Comparison of ENCODE assay signal across 9 cellular contexts in the genomic region with DNA sequence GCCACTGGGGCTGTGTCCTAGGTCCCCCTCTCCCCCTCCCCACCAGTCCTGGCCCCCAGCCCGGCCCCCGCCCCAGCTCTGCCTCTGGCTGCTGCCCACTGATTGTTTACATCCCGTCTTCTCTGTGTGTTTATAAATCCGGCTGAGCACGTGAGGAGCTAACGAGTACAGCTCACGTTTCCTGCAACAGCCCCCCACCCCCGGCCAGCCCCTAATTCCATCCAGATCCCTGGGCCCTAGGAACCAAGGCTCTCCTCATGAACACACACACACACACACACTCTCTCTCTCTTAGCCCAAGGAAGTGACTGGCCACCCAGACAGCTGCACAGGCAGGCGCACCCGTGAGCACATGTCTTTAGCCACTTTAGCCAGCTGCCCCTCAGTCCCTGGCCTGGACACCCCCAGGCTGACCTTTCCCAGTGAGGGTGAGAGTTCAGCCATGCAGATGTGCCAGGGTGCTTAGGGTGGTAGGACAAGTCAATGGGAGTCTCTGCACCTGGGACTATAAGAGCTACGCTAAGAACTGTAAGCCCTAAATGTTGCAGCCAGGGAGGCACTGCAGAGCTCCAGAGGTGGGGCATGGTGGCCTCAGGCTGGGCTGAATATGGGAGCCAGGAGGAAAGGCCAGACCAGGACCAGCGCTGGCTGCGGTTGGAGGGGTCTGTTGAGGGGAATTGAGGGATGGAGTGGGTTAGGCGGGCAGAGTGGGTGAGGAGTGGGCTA. TPM values are rescaled to one million over a fixed set of nuclear protein-coding genes. Genes with fewer than 3 reads are reported as not detected.
A peak's percentile ranks its signal among the peaks of the same experiment; 100 is the strongest.
DNase-seq lines count a peak whose midpoint lies in the region; ATAC-seq and TF ChIP-seq lines count a peak whose summit lies in the region.
"Had no signal": no experiment of that assay in that cellular context is flagged by ENCODE, and none has a peak within 500 bp of the region (broad histone marks: within the 10 kb centered on the region; RNA-seq: fewer than 3 reads in every experiment).

No MANE protein-coding gene starts in this region.

- H3K27ac Mint-ChIP-seq in WTC11 = no peak overlapping the region

- no peak overlapping the region for H3K4me3 Mint-ChIP-seq in WTC11

- H3K4me2 ChIP-seq in BLaER1 treated with 17β-estradiol and CSF1 and Interleukin-3, amounts not matched to agents 10 nM and 100 nM = peak overlapping the region; percentile 91 to 100 (median 98)
- peak overlapping the region; percentile 88 for H3K4me2 ChIP-seq in osteoblast (ENCODE audit: insufficient read depth, low read length)

- ATAC-seq in GM18907 (IDR thresholded peaks at IDR 0.05; ENCODE audit: unreplicated experiment) (no peak), GM21529 (IDR thresholded peaks at IDR 0.05; ENCODE audit: unreplicated experiment) (no peak), HG03439 (IDR thresholded peaks at IDR 0.05; ENCODE audit: unreplicated experiment) (no peak), WTC11 (no peak)

- H3K4me1 ChIP-seq in BLaER1 treated with 17β-estradiol and CSF1 and Interleukin-3, amounts not matched to agents 10 nM and 100 nM = peaks cover 78 to 93% (median 85%) of the 10 kb centered on the region in 10 experiments
- H3K4me1 ChIP-seq in esophagus (ENCODE audit: control insufficient read depth in 2 of 2, insufficient read depth in 2 of 2, low read length in 1 of 2) = peaks cover 9 to 42% of the 10 kb centered on the region in 2 donors
- H3K4me1 ChIP-seq in osteoblast (ENCODE audit: insufficient read depth, low read length) = peaks cover 68% of the 10 kb centered on the region

- POLR2A ChIA-PET in WTC11 (lab: Charles Lee) = interaction anchor here (0.6 to 1.1 kb wide), 4 partner anchors 9 to 131 kb away, joined by 3 read pairs; no protein-coding TSS in a partner anchor

- H3K27ac ChIP-seq in BLaER1 treated with 17β-estradiol and CSF1 and Interleukin-3, amounts not matched to agents 10 nM and 100 nM = 0 out of 22 replicates have a peak overlapping the region, but pooled peaks of 1 of the 11 experiments have one; percentile 10
- peak overlapping the region; percentile 41 to 59 for H3K27ac ChIP-seq in esophagus (ENCODE audit: low read depth in 2 of 2, low read length in 1 of 2)
- peak overlapping the region; percentile 76 for H3K27ac ChIP-seq in osteoblast (ENCODE audit: low read depth, low read length)
- H3K27ac ChIP-seq: dorsolateral prefrontal cortex had no signal

- peaks cover 73% of the 10 kb centered on the region for H3K27me3 Mint-ChIP-seq in WTC11 (ENCODE audit: low read depth)

- DNase-seq in MG63 (peak; percentile 84), osteoblast (ENCODE audit: insufficient read length, low spot score, missing footprints) (peak; percentile 94), WTC11 (ENCODE audit: low spot score) (no peak)
- DNase-seq: dorsolateral prefrontal cortex had no signal

- peak overlapping the region in 3 of 11 experiments; percentile 1 to 29 (median 7); a peak in 1 of 22 replicates for H3K9ac ChIP-seq in BLaER1 treated with 17β-estradiol and CSF1 and Interleukin-3, amounts not matched to agents 10 nM and 100 nM

- CTCF ChIA-PET in WTC11 (lab: Charles Lee) = interaction anchor here (0.5 to 25.7 kb wide), 21 partner anchors 8 to 342 kb away, joined by 3 to 842 read pairs (median 4); a partner anchor contains a TSS

- H3K4me1 Mint-ChIP-seq in WTC11 = peaks cover 43% of the 10 kb centered on the region

- WGBS in esophagus, 2 donors = 59 to 67% methylated on average over 14 of the region's 14 CpGs

- no peak overlapping the region for H2AFZ ChIP-seq in osteoblast (ENCODE audit: low read length)

- no peaks in the 10 kb centered on the region for H3K9me3 Mint-ChIP-seq in WTC11

- no peaks in the 10 kb centered on the region for H3K36me3 Mint-ChIP-seq in WTC11

- H3K27me3 ChIP-seq in BLaER1 treated with 17β-estradiol and CSF1 and Interleukin-3, amounts not matched to agents 10 nM and 100 nM = peaks cover 8 to 65% (median 45%) of the 10 kb centered on the region in 11 experiments; a peak in 20 of 22 replicates
- H3K27me3 ChIP-seq in MG63 = no peaks in the 10 kb centered on the region
- no peaks in the 10 kb centered on the region for H3K27me3 ChIP-seq in esophagus (ENCODE audit: control insufficient read depth in 1 of 2, insufficient read depth in 2 of 2, low read length in 2 of 2)
- H3K27me3 ChIP-seq in osteoblast (ENCODE audit: insufficient read depth, low read length) = no peaks in the 10 kb centered on the region

- H3K36me3 ChIP-seq in BLaER1 treated with 17β-estradiol and CSF1 and Interleukin-3, amounts not matched to agents 10 nM and 100 nM = no peaks in the 10 kb centered on the region
- H3K36me3 ChIP-seq in MG63 (peaks cover 27% of the 10 kb centered on the region), esophagus (ENCODE audit: control insufficient read depth in 2 of 2, insufficient read depth in 2 of 2, low read length in 1 of 2) (no peaks in the 10 kb centered on the region), osteoblast (ENCODE audit: insufficient read depth, low read length) (peaks cover 5% of the 10 kb centered on the region)

- peaks cover 0 to 55% (median 14%) of the 10 kb centered on the region in 11 experiments; a peak in 12 of 22 replicates for H4K20me1 ChIP-seq in BLaER1 treated with 17β-estradiol and CSF1 and Interleukin-3, amounts not matched to agents 10 nM and 100 nM
- H4K20me1 ChIP-seq in osteoblast (ENCODE audit: insufficient read depth, low read length) = peaks cover 59% of the 10 kb centered on the region

- H3K79me2 ChIP-seq in osteoblast (ENCODE audit: insufficient read depth, low read length) = peaks cover 74% of the 10 kb centered on the region

- TF ChIP-seq CTCF in osteoblast (IDR thresholded peaks at IDR 0.05; ENCODE audit: extremely low read depth, low read depth, low read length) (no peak), WTC11 (IDR thresholded peaks at IDR 0.05) (no peak)

- no peaks in the 10 kb centered on the region for H3K9me3 ChIP-seq in BLaER1 treated with 17β-estradiol and CSF1 and Interleukin-3, amounts not matched to agents 10 nM and 100 nM (replicated peaks in 1 of 11)
- H3K9me3 ChIP-seq in MG63 (no peaks in the 10 kb centered on the region), esophagus (ENCODE audit: control insufficient read depth in 2 of 2, insufficient read depth in 1 of 2, low read depth in 1 of 2, low read length in 1 of 2) (no peaks in the 10 kb centered on the region), osteoblast (ENCODE audit: low read depth, low read length) (no peaks in the 10 kb centered on the region)

- H3K4me3 ChIP-seq in BLaER1 treated with 17β-estradiol and CSF1 and Interleukin-3, amounts not matched to agents 10 nM and 100 nM = no peak overlapping the region
- H3K4me3 ChIP-seq in MG63 (no peak overlapping the region), esophagus (ENCODE audit: low read depth in 1 of 2, low read length in 2 of 2) (no peak overlapping the region), osteoblast (ENCODE audit: insufficient read depth, low read length) (peak overlapping the region; percentile 85)

TF ChIP-seq in WTC11, 78 proteins besides CTCF, POLR2A, EP300 and RAD21 (continues in another document):
- no peak for TF ChIP-seq MYBL2 (CRISPR knock-in tag; IDR thresholded peaks at IDR 0.05)
- TF ChIP-seq FOXJ3 (CRISPR knock-in tag; IDR thresholded peaks at IDR 0.05; ENCODE audit: borderline replicate concordance) = no peak
- no peak for TF ChIP-seq ETV6 (CRISPR knock-in tag; IDR thresholded peaks at IDR 0.05)
- TF ChIP-seq NR2C2 (CRISPR knock-in tag; IDR thresholded peaks at IDR 0.05) = no peak
- no peak for TF ChIP-seq SMAD4 (CRISPR knock-in tag; IDR thresholded peaks at IDR 0.05)
- no peak for TF ChIP-seq ZNF219 (CRISPR knock-in tag; IDR thresholded peaks at IDR 0.05; ENCODE audit: borderline replicate concordance)

RNA-seq across cellular contexts. Expression of a gene that starts 2.9 kb away (rescaled TPM):
- total RNA-seq in MG63 (2014; rRNA removed; shearing (Covaris generic); ENCODE audit: low replicate concordance) = 6.4 and 7.7 TPM in 2 replicates
- 1 to 10 TPM; 1.4 to 2.2 TPM for polyA plus RNA-seq in esophagus
- total RNA-seq in osteoblast (6.2 and 6.9 TPM in 2 replicates), WTC11 (2021) (0.48 to 0.92 TPM (median 0.92 TPM) in 3 replicates)

RNA-seq across cellular contexts. Expression of a gene that starts 17.2 kb away (rescaled TPM):
- 17.3 and 40.1 TPM in 2 replicates for total RNA-seq in MG63 (2014; rRNA removed; shearing (Covaris generic); ENCODE audit: low replicate concordance)
- 100 to 1,000 TPM; 112 to 114 TPM for polyA plus RNA-seq in esophagus
- total RNA-seq in osteoblast (43.3 and 59.4 TPM in 2 replicates), WTC11 (2021) (30.3 to 38.3 TPM (median 37.7 TPM) in 3 replicates)

RNA-seq across cellular contexts. Expression of a gene that starts 21.3 kb away (rescaled TPM):
- 1.7 and 17.6 TPM in 2 replicates for total RNA-seq in MG63 (2014; rRNA removed; shearing (Covaris generic); ENCODE audit: low replicate concordance)
- 10 to 100 TPM; 17.5 to 26.2 TPM for polyA plus RNA-seq in esophagus
- 7.6 and 10.3 TPM in 2 replicates for total RNA-seq in osteoblast
- total RNA-seq in WTC11 (2021) = 25.7 to 45.5 TPM (median 26.7 TPM) in 3 replicates

RNA-seq across cellular contexts. Expression of a gene that starts 31.1 kb away (rescaled TPM):
- 244 and 262 TPM in 2 replicates for total RNA-seq in MG63 (2014; rRNA removed; shearing (Covaris generic); ENCODE audit: low replicate concordance)
- 100 to 1,000 TPM; 105 to 149 TPM for polyA plus RNA-seq in esophagus
- 161 and 169 TPM in 2 replicates for total RNA-seq in osteoblast
- total RNA-seq in WTC11 (2021) = 220 to 222 TPM (median 221 TPM) in 3 replicates

RNA-seq across cellular contexts. Expression of a gene that starts 33.4 kb away (rescaled TPM):
- total RNA-seq in MG63 (2014; rRNA removed; shearing (Covaris generic); ENCODE audit: low replicate concordance) = not detected in 2 replicates
- 1 to 10 TPM; 3.9 to 6.2 TPM for polyA plus RNA-seq in esophagus
- total RNA-seq in osteoblast (not detected in 2 replicates), WTC11 (2021) (0.72 to 1.0 TPM (median 0.96 TPM) in 3 replicates)
